1 cellular context compared by ENCODE assay signal in the genomic region with DNA sequence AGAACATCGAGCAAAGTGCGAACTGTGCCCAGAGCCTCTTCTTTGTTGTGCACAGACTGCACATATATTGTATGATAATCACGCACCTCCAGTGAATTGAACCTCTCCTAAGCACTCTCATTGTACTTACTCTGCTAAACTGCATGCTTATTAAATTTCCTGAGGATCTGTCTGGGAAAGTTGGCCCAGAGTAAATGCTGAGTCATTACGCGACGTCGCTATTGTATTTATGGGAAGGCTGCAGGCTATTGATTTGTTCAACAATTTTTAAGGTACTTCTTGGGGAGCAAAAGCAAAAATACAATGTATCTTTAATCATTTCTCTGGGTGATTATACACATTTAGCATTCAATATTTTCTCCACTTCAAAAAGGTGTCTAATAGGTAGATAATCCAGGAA.
TF ChIP-seq lines count a peak whose summit lies in the region.

No MANE protein-coding gene starts in this region.

TF ChIP-seq in H1, 55 proteins besides CTCF, POLR2A, EP300 and RAD21:
- TF ChIP-seq, protein P1, sequence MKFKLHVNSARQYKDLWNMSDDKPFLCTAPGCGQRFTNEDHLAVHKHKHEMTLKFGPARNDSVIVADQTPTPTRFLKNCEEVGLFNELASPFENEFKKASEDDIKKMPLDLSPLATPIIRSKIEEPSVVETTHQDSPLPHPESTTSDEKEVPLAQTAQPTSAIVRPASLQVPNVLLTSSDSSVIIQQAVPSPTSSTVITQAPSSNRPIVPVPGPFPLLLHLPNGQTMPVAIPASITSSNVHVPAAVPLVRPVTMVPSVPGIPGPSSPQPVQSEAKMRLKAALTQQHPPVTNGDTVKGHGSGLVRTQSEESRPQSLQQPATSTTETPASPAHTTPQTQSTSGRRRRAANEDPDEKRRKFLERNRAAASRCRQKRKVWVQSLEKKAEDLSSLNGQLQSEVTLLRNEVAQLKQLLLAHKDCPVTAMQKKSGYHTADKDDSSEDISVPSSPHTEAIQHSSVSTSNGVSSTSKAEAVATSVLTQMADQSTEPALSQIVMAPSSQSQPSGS (IDR thresholded peaks at IDR 0.05; ENCODE audit: low read length) = no peak
- TF ChIP-seq KDM4A (IDR thresholded peaks at IDR 0.05; ENCODE audit: low read depth, low read length, severe bottlenecking) = no peak
- TF ChIP-seq CREB1 (IDR thresholded peaks at IDR 0.05) = no peak
- no peak for TF ChIP-seq RNF2 (IDR thresholded peaks at IDR 0.05; ENCODE audit: borderline replicate concordance, low read depth, low read length, missing control alignments, poor library complexity, severe bottlenecking)
- no peak for TF ChIP-seq EGR1 (IDR thresholded peaks at IDR 0.05; ENCODE audit: borderline replicate concordance, low read depth, low read length)
- TF ChIP-seq, protein P2, sequence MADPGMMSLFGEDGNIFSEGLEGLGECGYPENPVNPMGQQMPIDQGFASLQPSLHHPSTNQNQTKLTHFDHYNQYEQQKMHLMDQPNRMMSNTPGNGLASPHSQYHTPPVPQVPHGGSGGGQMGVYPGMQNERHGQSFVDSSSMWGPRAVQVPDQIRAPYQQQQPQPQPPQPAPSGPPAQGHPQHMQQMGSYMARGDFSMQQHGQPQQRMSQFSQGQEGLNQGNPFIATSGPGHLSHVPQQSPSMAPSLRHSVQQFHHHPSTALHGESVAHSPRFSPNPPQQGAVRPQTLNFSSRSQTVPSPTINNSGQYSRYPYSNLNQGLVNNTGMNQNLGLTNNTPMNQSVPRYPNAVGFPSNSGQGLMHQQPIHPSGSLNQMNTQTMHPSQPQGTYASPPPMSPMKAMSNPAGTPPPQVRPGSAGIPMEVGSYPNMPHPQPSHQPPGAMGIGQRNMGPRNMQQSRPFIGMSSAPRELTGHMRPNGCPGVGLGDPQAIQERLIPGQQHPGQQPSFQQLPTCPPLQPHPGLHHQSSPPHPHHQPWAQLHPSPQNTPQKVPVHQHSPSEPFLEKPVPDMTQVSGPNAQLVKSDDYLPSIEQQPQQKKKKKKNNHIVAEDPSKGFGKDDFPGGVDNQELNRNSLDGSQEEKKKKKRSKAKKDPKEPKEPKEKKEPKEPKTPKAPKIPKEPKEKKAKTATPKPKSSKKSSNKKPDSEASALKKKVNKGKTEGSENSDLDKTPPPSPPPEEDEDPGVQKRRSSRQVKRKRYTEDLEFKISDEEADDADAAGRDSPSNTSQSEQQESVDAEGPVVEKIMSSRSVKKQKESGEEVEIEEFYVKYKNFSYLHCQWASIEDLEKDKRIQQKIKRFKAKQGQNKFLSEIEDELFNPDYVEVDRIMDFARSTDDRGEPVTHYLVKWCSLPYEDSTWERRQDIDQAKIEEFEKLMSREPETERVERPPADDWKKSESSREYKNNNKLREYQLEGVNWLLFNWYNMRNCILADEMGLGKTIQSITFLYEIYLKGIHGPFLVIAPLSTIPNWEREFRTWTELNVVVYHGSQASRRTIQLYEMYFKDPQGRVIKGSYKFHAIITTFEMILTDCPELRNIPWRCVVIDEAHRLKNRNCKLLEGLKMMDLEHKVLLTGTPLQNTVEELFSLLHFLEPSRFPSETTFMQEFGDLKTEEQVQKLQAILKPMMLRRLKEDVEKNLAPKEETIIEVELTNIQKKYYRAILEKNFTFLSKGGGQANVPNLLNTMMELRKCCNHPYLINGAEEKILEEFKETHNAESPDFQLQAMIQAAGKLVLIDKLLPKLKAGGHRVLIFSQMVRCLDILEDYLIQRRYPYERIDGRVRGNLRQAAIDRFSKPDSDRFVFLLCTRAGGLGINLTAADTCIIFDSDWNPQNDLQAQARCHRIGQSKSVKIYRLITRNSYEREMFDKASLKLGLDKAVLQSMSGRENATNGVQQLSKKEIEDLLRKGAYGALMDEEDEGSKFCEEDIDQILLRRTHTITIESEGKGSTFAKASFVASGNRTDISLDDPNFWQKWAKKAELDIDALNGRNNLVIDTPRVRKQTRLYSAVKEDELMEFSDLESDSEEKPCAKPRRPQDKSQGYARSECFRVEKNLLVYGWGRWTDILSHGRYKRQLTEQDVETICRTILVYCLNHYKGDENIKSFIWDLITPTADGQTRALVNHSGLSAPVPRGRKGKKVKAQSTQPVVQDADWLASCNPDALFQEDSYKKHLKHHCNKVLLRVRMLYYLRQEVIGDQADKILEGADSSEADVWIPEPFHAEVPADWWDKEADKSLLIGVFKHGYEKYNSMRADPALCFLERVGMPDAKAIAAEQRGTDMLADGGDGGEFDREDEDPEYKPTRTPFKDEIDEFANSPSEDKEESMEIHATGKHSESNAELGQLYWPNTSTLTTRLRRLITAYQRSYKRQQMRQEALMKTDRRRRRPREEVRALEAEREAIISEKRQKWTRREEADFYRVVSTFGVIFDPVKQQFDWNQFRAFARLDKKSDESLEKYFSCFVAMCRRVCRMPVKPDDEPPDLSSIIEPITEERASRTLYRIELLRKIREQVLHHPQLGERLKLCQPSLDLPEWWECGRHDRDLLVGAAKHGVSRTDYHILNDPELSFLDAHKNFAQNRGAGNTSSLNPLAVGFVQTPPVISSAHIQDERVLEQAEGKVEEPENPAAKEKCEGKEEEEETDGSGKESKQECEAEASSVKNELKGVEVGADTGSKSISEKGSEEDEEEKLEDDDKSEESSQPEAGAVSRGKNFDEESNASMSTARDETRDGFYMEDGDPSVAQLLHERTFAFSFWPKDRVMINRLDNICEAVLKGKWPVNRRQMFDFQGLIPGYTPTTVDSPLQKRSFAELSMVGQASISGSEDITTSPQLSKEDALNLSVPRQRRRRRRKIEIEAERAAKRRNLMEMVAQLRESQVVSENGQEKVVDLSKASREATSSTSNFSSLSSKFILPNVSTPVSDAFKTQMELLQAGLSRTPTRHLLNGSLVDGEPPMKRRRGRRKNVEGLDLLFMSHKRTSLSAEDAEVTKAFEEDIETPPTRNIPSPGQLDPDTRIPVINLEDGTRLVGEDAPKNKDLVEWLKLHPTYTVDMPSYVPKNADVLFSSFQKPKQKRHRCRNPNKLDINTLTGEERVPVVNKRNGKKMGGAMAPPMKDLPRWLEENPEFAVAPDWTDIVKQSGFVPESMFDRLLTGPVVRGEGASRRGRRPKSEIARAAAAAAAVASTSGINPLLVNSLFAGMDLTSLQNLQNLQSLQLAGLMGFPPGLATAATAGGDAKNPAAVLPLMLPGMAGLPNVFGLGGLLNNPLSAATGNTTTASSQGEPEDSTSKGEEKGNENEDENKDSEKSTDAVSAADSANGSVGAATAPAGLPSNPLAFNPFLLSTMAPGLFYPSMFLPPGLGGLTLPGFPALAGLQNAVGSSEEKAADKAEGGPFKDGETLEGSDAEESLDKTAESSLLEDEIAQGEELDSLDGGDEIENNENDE (IDR thresholded peaks at IDR 0.05; ENCODE audit: insufficient replicate concordance, low read length) = no peak
- no peak for TF ChIP-seq SUZ12 (IDR thresholded peaks at IDR 0.05; ENCODE audit: low read length)
- TF ChIP-seq MAFK (IDR thresholded peaks at IDR 0.05; ENCODE audit: low read depth, low read length) = peak; percentile 48; the same call in 1 of the 2 replicates
